ENCODE assay signal across 18 cellular contexts in genomic region chr14:52369305-52369781, GRCh38. TPM values are rescaled to one million over a fixed set of nuclear protein-coding genes. Genes with fewer than 3 reads are reported as not detected.
DNase-seq lines count a peak whose midpoint lies in the region; ATAC-seq and TF ChIP-seq lines count a peak whose summit lies in the region.
"Had no signal": no experiment of that assay in that cellular context is flagged by ENCODE, and none has a peak within 500 bp of the region (broad histone marks: within the 10 kb centered on the region; RNA-seq: fewer than 3 reads in every experiment).

No MANE protein-coding gene starts in this region.

- DNase-seq in AG04449 (ENCODE audit: low read depth, low spot score) (peak; percentile 26), HT1080 (ENCODE audit: low read depth) (peak; percentile 30), choroid plexus epithelial cell (ENCODE audit: low read depth) (peak; percentile 58), kidney tubule cell (ENCODE audit: low spot score) (peak; percentile 33), NCI-H345 (lab: John Stamatoyannopoulos, UW) (no peak)
- no peak for DNase-seq in activated CD4-positive, alpha-beta memory T cell treated with anti-CD3 and anti-CD28 coated beads for 36 hours
- no peak for DNase-seq in activated naive CD8-positive, alpha-beta T cell treated with anti-CD3 and anti-CD28 coated beads for 36 hours
- no peak for DNase-seq in activated naive CD4-positive, alpha-beta T cell treated with anti-CD3 and anti-CD28 coated beads, Interleukin-2, amount 50 U/mL, for 72 hours (ENCODE audit: low spot score in 2 of 2)
- DNase-seq: activated naive CD4-positive, alpha-beta T cell treated with Interleukin-2 at 50 U/mL for 16 hours; MM.1S; naive thymus-derived CD4-positive, alpha-beta T cell; NCI-H2081; NCI-H748 treated with DMSO at 0.1 percent for 48 hours had no signal

- H3K36me3 Mint-ChIP-seq in activated CD4-positive, alpha-beta memory T cell treated with anti-CD3 and anti-CD28 coated beads for 36 hours, result no peaks in the 10 kb centered on the region
- H3K36me3 Mint-ChIP-seq in activated naive CD8-positive, alpha-beta T cell treated with anti-CD3 and anti-CD28 coated beads for 36 hours, result no peaks in the 10 kb centered on the region
- peaks cover 9 to 11% of the 10 kb centered on the region in 2 donors for H3K36me3 Mint-ChIP-seq in activated naive CD4-positive, alpha-beta T cell treated with anti-CD3 and anti-CD28 coated beads, Interleukin-2, amount 50 U/mL, for 72 hours

- POLR2A ChIA-PET in AG04449 (lab: Yijun Ruan, JAX), result no interaction called here
- POLR2A ChIA-PET in activated CD4-positive, alpha-beta memory T cell treated with anti-CD3 and anti-CD28 coated beads for 36 hours (lab: Charles Lee), result no interaction called here

- TF ChIP-seq CTCF in AG04449 (IDR thresholded peaks at IDR 0.05; ENCODE audit: insufficient read depth, low read length, missing control alignments) (no peak), choroid plexus epithelial cell (conservative IDR thresholded peaks at IDR 0.05; ENCODE audit: low read depth, low read length) (no peak)

- CTCF ChIA-PET in AG04449 (lab: Yijun Ruan, JAX), result no interaction called here
- CTCF ChIA-PET in activated CD4-positive, alpha-beta memory T cell treated with anti-CD3 and anti-CD28 coated beads for 36 hours (lab: Charles Lee), result no interaction called here

- ATAC-seq in activated naive CD4-positive, alpha-beta T cell treated with anti-CD3 and anti-CD28 coated beads, Interleukin-2, amount 50 U/mL, for 72 hours, result no peak
- ATAC-seq: activated CD4-positive, CD25-positive, alpha-beta regulatory T cell treated with anti-CD3 and anti-CD28 coated beads, Interleukin-2, amount 50 U/mL, for 24 hours; left lobe of liver; naive thymus-derived CD4-positive, alpha-beta T cell had no signal

- H3K4me3 ChIP-seq in AG04449 (ENCODE audit: low read depth, low read length), result no peak overlapping the region
- no peak overlapping the region for H3K4me3 ChIP-seq in choroid plexus epithelial cell (ENCODE audit: low read depth, low read length)

- H3K9me3 Mint-ChIP-seq in activated CD4-positive, alpha-beta memory T cell treated with anti-CD3 and anti-CD28 coated beads for 36 hours, result peaks cover 13% of the 10 kb centered on the region
- peaks cover 9% of the 10 kb centered on the region for H3K9me3 Mint-ChIP-seq in activated naive CD8-positive, alpha-beta T cell treated with anti-CD3 and anti-CD28 coated beads for 36 hours
- peaks cover 10% of the 10 kb centered on the region in 2 donors for H3K9me3 Mint-ChIP-seq in activated naive CD4-positive, alpha-beta T cell treated with anti-CD3 and anti-CD28 coated beads, Interleukin-2, amount 50 U/mL, for 72 hours

- no peaks in the 10 kb centered on the region for H3K4me1 Mint-ChIP-seq in activated CD4-positive, alpha-beta memory T cell treated with anti-CD3 and anti-CD28 coated beads for 36 hours (ENCODE audit: low read depth)
- H3K4me1 Mint-ChIP-seq in activated naive CD8-positive, alpha-beta T cell treated with anti-CD3 and anti-CD28 coated beads for 36 hours, result no peaks in the 10 kb centered on the region

- H3K4me3 Mint-ChIP-seq in activated CD4-positive, alpha-beta memory T cell treated with anti-CD3 and anti-CD28 coated beads for 36 hours, result no peak overlapping the region
- no peak overlapping the region for H3K4me3 Mint-ChIP-seq in activated naive CD8-positive, alpha-beta T cell treated with anti-CD3 and anti-CD28 coated beads for 36 hours
- H3K4me3 Mint-ChIP-seq: central memory CD8-positive, alpha-beta T cell; naive thymus-derived CD4-positive, alpha-beta T cell; T-helper 1 cell treated with Interleukin-12 subunit alpha and Interleukin-12 subunit beta and Interleukin-4 antibody, amounts not matched to agents 30 μg/mL and 1 μg/mL, for 36 hours had no signal

- intact Hi-C loops in activated CD4-positive, alpha-beta memory T cell treated with anti-CD3 and anti-CD28 coated beads for 36 hours (cut with micrococcal nuclease), result no loop called here

- no peak overlapping the region for H3K27ac Mint-ChIP-seq in activated CD4-positive, alpha-beta memory T cell treated with anti-CD3 and anti-CD28 coated beads for 36 hours
- H3K27ac Mint-ChIP-seq in activated naive CD8-positive, alpha-beta T cell treated with anti-CD3 and anti-CD28 coated beads for 36 hours, result no peak overlapping the region
- no peak overlapping the region for H3K27ac Mint-ChIP-seq in activated naive CD4-positive, alpha-beta T cell treated with anti-CD3 and anti-CD28 coated beads, Interleukin-2, amount 50 U/mL, for 72 hours
- H3K27ac Mint-ChIP-seq: naive thymus-derived CD4-positive, alpha-beta T cell; T-helper 1 cell treated with Interleukin-12 subunit alpha and Interleukin-12 subunit beta and Interleukin-4 antibody, amounts not matched to agents 30 μg/mL and 1 μg/mL, for 36 hours had no signal

- no peaks in the 10 kb centered on the region for H3K27me3 Mint-ChIP-seq in activated CD4-positive, alpha-beta memory T cell treated with anti-CD3 and anti-CD28 coated beads for 36 hours
- H3K27me3 Mint-ChIP-seq in activated naive CD8-positive, alpha-beta T cell treated with anti-CD3 and anti-CD28 coated beads for 36 hours, result no peaks in the 10 kb centered on the region
- H3K27me3 Mint-ChIP-seq: central memory CD8-positive, alpha-beta T cell had no signal

RNA-seq across cellular contexts. Expression of gene PTGER2, which starts 55.2 kb away (rescaled TPM):
- not detected in 2 replicates for total RNA-seq in HT1080 (2014; rRNA removed; shearing (Covaris generic))
- not detected in 2 replicates for polyA plus RNA-seq in HT1080 (2015; cell fraction: cytosol; rRNA removed)
- polyA plus RNA-seq in HT1080 (2015; cell fraction: nucleus; rRNA removed), result not detected in 2 replicates
- total RNA-seq in activated CD4-positive, alpha-beta memory T cell treated with anti-CD3 and anti-CD28 coated beads for 36 hours, result 10 to 100 TPM; 10.7 to 12.9 TPM
- 10 to 100 TPM; 20.8 to 23.3 TPM for total RNA-seq in activated naive CD8-positive, alpha-beta T cell treated with anti-CD3 and anti-CD28 coated beads for 36 hours
- total RNA-seq in activated naive CD4-positive, alpha-beta T cell treated with anti-CD3 and anti-CD28 coated beads, Interleukin-2, amount 50 U/mL, for 72 hours, result 1 to 10 TPM; 1.2 to 2.5 TPM
- total RNA-seq: A673 had no signal

Comparison
In these comparisons a context has a peak if more than half of its experiments do, and no peak if none do; other contexts are left out.
1. DNase-seq: peak in AG04449 (single experiment), HT1080 (single experiment), choroid plexus epithelial cell (single experiment) and kidney tubule cell (single experiment); none in NCI-H345 (single experiment), activated CD4-positive, alpha-beta memory T cell treated with anti-CD3 and anti-CD28 coated beads for 36 hours (single experiment), activated naive CD8-positive, alpha-beta T cell treated with anti-CD3 and anti-CD28 coated beads for 36 hours (single experiment) and activated naive CD4-positive, alpha-beta T cell treated with anti-CD3 and anti-CD28 coated beads, Interleukin-2, amount 50 U/mL, for 72 hours (0 of 2).